8 cellular contexts compared by ENCODE assay signal in the genomic region with DNA sequence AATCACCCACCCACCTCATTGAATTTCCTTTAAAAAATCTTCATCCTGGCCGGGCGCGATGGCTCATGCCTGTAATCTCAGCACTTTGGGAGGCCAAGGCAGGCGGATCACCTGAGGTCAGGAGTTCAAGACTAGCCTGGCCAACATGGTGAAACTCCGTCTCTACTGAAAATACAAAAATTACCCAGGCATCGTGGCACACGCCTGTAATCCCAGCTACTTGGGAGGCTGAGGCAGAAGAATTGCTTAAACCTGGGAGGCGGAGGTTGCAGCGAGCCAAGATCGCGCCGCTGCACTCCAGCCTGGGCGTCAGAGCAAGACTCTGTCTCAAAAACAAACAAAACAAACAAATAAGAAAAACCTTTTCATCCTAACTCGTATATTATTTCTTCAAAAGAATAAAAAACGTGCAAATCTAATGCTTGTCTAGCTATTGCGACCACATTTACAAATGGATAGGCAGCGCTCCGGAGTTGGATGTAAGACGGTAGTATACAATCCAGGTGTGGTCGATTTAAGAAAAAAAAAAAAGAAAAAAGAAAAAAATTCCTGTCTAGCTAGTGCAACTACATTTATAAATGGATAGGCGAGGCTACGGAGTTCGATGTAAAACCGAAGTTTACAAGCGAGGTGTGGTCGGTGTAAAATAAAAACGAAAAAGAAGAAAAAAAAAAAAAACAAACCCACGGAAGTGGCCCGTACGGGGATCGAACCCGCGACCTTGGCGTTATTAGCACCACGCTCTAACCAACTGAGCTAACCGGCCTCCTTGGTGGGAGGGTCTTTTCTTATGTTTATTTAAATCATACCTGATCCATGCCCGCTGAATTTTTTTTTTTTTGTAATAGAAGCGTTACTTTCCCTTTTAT.
DNase-seq lines count a peak whose midpoint lies in the region; ATAC-seq and TF ChIP-seq lines count a peak whose summit lies in the region.
"Not testable (repeated sequence)": the region's sequence is repeated elsewhere in the genome, so short reads cannot be mapped to it uniquely, and the experiment has no call there.

No MANE protein-coding gene starts in this region.

- H3K27me3 Mint-ChIP-seq in brain: peaks cover 45% of the 10 kb centered on the region

- H3K27me3 ChIP-seq in stomach smooth muscle (ENCODE audit: control insufficient read depth in 1 of 2, insufficient read depth in 2 of 2, low read length in 2 of 2): not testable (repeated sequence)

- peak overlapping the region; percentile 100 for H3K4me3 ChIP-seq in stomach smooth muscle (ENCODE audit: low read length in 2 of 2)

- not testable (repeated sequence) for H3K4me1 ChIP-seq in stomach smooth muscle (ENCODE audit: control insufficient read depth, insufficient read depth, low read length)

- intact Hi-C loops in left cardiac atrium (cut with DNase I): not testable (repeated sequence)

- not testable (repeated sequence) for TF ChIP-seq CTCF in brain (conservative IDR thresholded peaks at IDR 0.05); omental fat pad (IDR thresholded peaks at IDR 0.05)

- peaks cover 2 to 12% (median 5%) of the 10 kb centered on the region in 5 experiments for H3K9me3 Mint-ChIP-seq in brain

- DNase-seq in DMS53 (lab: John Stamatoyannopoulos, UW) (peak; percentile 77), NCI-H446 (lab: John Stamatoyannopoulos, UW) (peak; percentile 69 to 81), left cardiac atrium (peak; percentile 52), omental fat pad (ENCODE audit: low spot score) (peak; percentile 41)
- DNase-seq in activated CD4-positive, CD25-positive, alpha-beta regulatory T cell (lab: John Stamatoyannopoulos, UW): peak; percentile 39 to 53 (median 47)

- H3K27ac ChIP-seq in stomach smooth muscle (ENCODE audit: low read length): not testable (repeated sequence)

- H3K36me3 Mint-ChIP-seq in brain: not testable (repeated sequence)

- H3K27ac Mint-ChIP-seq in brain: peak overlapping the region; percentile 38 to 96 (median 82)

- H3K9ac ChIP-seq in stomach smooth muscle (ENCODE audit: low read length in 2 of 2): peak overlapping the region in 1 of 2 donors; percentile 91

- ATAC-seq in HG03280 (IDR thresholded peaks at IDR 0.05; ENCODE audit: unreplicated experiment) (peak; percentile 38), left cardiac atrium (peak; percentile 78 to 94)
- ATAC-seq in omental fat pad (ENCODE audit: low FRiP score): not testable (repeated sequence)

- not testable (repeated sequence) for H3K9me3 ChIP-seq in stomach smooth muscle (ENCODE audit: control insufficient read depth in 2 of 2, low read length in 2 of 2)

- H3K36me3 ChIP-seq in stomach smooth muscle (ENCODE audit: control insufficient read depth in 2 of 2, insufficient read depth in 2 of 2, low read length in 2 of 2): not testable (repeated sequence)

- peak overlapping the region; percentile 96 to 100 (median 98) for H3K4me3 Mint-ChIP-seq in brain

- peaks cover 10% of the 10 kb centered on the region for H3K4me1 Mint-ChIP-seq in brain
